In the genomic region with DNA sequence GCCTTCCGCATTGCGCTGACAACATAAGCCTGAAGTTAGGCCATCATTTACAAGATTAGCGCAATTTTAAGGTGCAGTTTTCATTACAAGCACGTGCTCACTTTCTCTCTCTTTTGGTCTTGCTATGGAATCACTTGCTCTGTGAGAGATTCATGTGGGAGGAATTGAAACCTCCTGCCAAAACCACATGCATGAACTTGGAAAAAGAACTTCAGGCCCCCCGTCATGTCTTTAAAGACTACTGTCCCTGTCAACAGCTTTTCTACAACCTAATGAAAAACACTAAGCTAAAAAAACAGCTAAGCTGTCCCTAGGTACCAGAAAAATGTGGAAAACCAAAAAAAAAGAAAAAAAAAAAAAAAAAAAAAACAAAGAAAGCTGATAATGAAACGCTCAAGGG, we compare ENCODE assay signal across 23 cellular contexts.
"Had no signal": no experiment of that assay in that cellular context is flagged by ENCODE, and none has a peak within 500 bp of the region (broad histone marks: within the 10 kb centered on the region; RNA-seq: fewer than 3 reads in every experiment).

No MANE protein-coding gene starts in this region.

- H3K4me3 ChIP-seq: cardiac muscle cell, coronary artery, esophagus squamous epithelium, heart left ventricle, lung, neural progenitor cell, ovary, SJSA1, suprapubic skin had no signal

- H3K9me3 ChIP-seq: esophagus squamous epithelium, heart left ventricle, ovary, SJSA1, suprapubic skin had no signal

- DNase-seq: activated B cell treated with CpG ODN at 0.5 μM for 24 hours; activated CD4-positive, alpha-beta T cell treated with anti-CD3 and anti-CD28 coated beads, Interleukin-2, amount 10 ng/mL, durations not matched to agents 24 days and 14 days; activated CD8-positive, alpha-beta memory T cell treated with anti-CD3 and anti-CD28 coated beads, Interleukin-2, amount 50 U/mL, for 4 hours; activated CD8-positive, alpha-beta T cell treated with anti-CD3 and anti-CD28 coated beads, Interleukin-2, amount 10 ng/mL, durations not matched to agents 7 days and 5 days; activated gamma-delta T cell; activated T-cell treated with anti-CD3 and anti-CD28 coated beads, Interleukin-2, amount 50 U/mL, for 48 hours; amygdala; effector CD4-positive, alpha-beta T cell; esophagus squamous epithelium; heart left ventricle; immature natural killer cell; midbrain; ovary; stimulated activated CD4-positive, alpha-beta T cell treated with anti-CD3 and anti-CD28 coated beads, Interleukin-2, amount 100 ng/mL, for 48 hours; stimulated activated naive B cell treated with anti-CD40 and anti-IgM and Interleukin-4, amounts not matched to agents 10 μg/mL and 1 μg/mL and 100 μg/mL, for 72 hours; SW 1271; trophoblast cell had no signal

- H3K27me3 ChIP-seq: cardiac muscle cell, esophagus squamous epithelium, heart left ventricle, neural progenitor cell, ovary, SJSA1, suprapubic skin had no signal

- H3K27ac ChIP-seq: cardiac muscle cell, coronary artery, esophagus squamous epithelium, heart left ventricle, neural progenitor cell, ovary, SJSA1, suprapubic skin had no signal

- H3K4me1 ChIP-seq: esophagus squamous epithelium, neural progenitor cell, SJSA1, suprapubic skin had no signal

- H3K36me3 ChIP-seq: cardiac muscle cell, esophagus squamous epithelium, heart left ventricle, neural progenitor cell, ovary, SJSA1, suprapubic skin had no signal

- ATAC-seq: activated CD8-positive, alpha-beta T cell treated with anti-CD3 and anti-CD28 coated beads, Interleukin-2, amount 10 ng/mL, durations not matched to agents 7 days and 5 days; stimulated activated naive B cell treated with anti-CD40 and anti-IgM and Interleukin-4, amounts not matched to agents 10 μg/mL and 1 μg/mL and 100 μg/mL, for 72 hours had no signal
